In the genomic region with DNA sequence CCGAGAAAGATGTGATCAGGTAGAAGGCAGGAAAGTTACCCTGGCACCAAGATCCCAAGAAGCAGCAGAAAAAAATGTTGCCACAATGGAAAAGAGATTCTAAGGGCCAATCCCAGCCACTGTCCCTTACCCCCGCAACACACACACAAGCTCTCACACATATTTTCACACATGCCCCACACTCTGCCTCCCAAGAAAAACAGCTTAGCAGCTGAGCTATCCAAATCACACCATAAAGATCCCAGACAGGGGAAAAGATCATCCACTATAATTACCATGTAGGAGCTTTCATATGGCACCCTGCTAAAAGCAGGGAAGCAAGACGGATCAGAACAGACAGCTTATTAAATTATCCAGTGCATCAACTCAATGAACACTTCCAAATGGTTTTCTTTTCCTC, we compare ENCODE assay signal across 1 cellular context.
TF ChIP-seq lines count a peak whose summit lies in the region.

No MANE protein-coding gene starts in this region.

TF ChIP-seq in GM23338, 12 proteins besides CTCF, POLR2A, EP300 and RAD21 (continued from another document):
- TF ChIP-seq, protein P1, sequence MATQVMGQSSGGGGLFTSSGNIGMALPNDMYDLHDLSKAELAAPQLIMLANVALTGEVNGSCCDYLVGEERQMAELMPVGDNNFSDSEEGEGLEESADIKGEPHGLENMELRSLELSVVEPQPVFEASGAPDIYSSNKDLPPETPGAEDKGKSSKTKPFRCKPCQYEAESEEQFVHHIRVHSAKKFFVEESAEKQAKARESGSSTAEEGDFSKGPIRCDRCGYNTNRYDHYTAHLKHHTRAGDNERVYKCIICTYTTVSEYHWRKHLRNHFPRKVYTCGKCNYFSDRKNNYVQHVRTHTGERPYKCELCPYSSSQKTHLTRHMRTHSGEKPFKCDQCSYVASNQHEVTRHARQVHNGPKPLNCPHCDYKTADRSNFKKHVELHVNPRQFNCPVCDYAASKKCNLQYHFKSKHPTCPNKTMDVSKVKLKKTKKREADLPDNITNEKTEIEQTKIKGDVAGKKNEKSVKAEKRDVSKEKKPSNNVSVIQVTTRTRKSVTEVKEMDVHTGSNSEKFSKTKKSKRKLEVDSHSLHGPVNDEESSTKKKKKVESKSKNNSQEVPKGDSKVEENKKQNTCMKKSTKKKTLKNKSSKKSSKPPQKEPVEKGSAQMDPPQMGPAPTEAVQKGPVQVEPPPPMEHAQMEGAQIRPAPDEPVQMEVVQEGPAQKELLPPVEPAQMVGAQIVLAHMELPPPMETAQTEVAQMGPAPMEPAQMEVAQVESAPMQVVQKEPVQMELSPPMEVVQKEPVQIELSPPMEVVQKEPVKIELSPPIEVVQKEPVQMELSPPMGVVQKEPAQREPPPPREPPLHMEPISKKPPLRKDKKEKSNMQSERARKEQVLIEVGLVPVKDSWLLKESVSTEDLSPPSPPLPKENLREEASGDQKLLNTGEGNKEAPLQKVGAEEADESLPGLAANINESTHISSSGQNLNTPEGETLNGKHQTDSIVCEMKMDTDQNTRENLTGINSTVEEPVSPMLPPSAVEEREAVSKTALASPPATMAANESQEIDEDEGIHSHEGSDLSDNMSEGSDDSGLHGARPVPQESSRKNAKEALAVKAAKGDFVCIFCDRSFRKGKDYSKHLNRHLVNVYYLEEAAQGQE (IDR thresholded peaks at IDR 0.05; ENCODE audit: unreplicated experiment): no peak
- TF ChIP-seq NANOG (IDR thresholded peaks at IDR 0.05; ENCODE audit: borderline replicate concordance) (no peak), EZH2 (IDR thresholded peaks at IDR 0.05; ENCODE audit: low read depth, unreplicated experiment) (no peak), EZH2phosphoT487 (IDR thresholded peaks at IDR 0.05; ENCODE audit: unreplicated experiment) (no peak), POLR2AphosphoS5 (IDR thresholded peaks at IDR 0.05; ENCODE audit: low read depth) (no peak), STAT1 (IDR thresholded peaks at IDR 0.05; ENCODE audit: unreplicated experiment) (no peak)
TF ChIP-seq in GM23338: peak in this region for 0.
